Comparison of ENCODE assay signal across 1 cellular context in genomic region chr1:179082308-179083030, GRCh38.
TF ChIP-seq lines count a peak whose summit lies in the region.

No MANE protein-coding gene starts in this region.

TF ChIP-seq in GM12878, 131 proteins besides CTCF, POLR2A, EP300 and RAD21 (continued from another document):
- TF ChIP-seq CUX1 (IDR thresholded peaks at IDR 0.05; ENCODE audit: insufficient replicate concordance, low read depth, low read length) (no peak), RBBP5 (conservative IDR thresholded peaks at IDR 0.05) (no peak)
